ENCODE assay signal across 24 cellular contexts in genomic region chr9:28770226-28770625, GRCh38.
"Had no signal": no experiment of that assay in that cellular context is flagged by ENCODE, and none has a peak within 500 bp of the region (broad histone marks: within the 10 kb centered on the region; RNA-seq: fewer than 3 reads in every experiment).

No MANE protein-coding gene starts in this region.

- DNase-seq: activated CD4-positive, alpha-beta memory T cell treated with anti-CD3 and anti-CD28 coated beads, Interleukin-2, amount 10 ng/mL, durations not matched to agents 7 days and 5 days; activated CD4-positive, alpha-beta T cell treated with anti-CD3 and anti-CD28 coated beads for 36 hours; activated CD4-positive, alpha-beta T cell treated with anti-CD3 and anti-CD28 coated beads, Interleukin-2, amount 50 U/mL, for 1 hour; activated gamma-delta T cell; activated naive CD4-positive, alpha-beta T cell treated with anti-CD3 and anti-CD28 coated beads for 36 hours; activated naive CD8-positive, alpha-beta T cell treated with anti-CD3 and anti-CD28 coated beads for 36 hours; activated T-cell treated with anti-CD3 and anti-CD28 coated beads for 4 hours; activated T-cell treated with anti-CD3 and anti-CD28 coated beads, Interleukin-2, amount 50 U/mL, for 48 hours; brain microvascular endothelial cell; Kasumi-1; NCI-H2081 treated with DMSO at 0.1 percent for 48 hours; NCI-H2227 treated with DMSO at 0.1 percent for 48 hours; NCI-H446 treated with DMSO at 0.1 percent for 48 hours; NCI-H774; Peyer's patch; Right ventricle myocardium superior; SJCRH30; T-helper 1 cell; WERI-Rb-1 had no signal

- H3K27ac Mint-ChIP-seq: activated CD4-positive, alpha-beta memory T cell treated with anti-CD3 and anti-CD28 coated beads, Interleukin-2, amount 10 ng/mL, durations not matched to agents 7 days and 5 days; activated CD4-positive, alpha-beta T cell treated with anti-CD3 and anti-CD28 coated beads for 36 hours; activated naive CD4-positive, alpha-beta T cell treated with anti-CD3 and anti-CD28 coated beads for 36 hours; activated naive CD8-positive, alpha-beta T cell treated with anti-CD3 and anti-CD28 coated beads for 36 hours; activated T-helper 17 cell treated with anti-CD3 and anti-CD28 coated beads, Interleukin-2, amount 50 U/mL, for 72 hours had no signal

- H3K9ac ChIP-seq: SK-N-SH had no signal

- H3K36me3 Mint-ChIP-seq: activated naive CD8-positive, alpha-beta T cell treated with anti-CD3 and anti-CD28 coated beads for 36 hours had no signal

- H3K9me3 ChIP-seq: Peyer's patch, SJCRH30, SK-N-SH had no signal

- H3K4me2 ChIP-seq: SK-N-SH had no signal

- H3K36me3 ChIP-seq: brain microvascular endothelial cell, cardiac muscle cell, Peyer's patch, SJCRH30, WERI-Rb-1 had no signal

- H3K4me1 Mint-ChIP-seq: activated CD4-positive, alpha-beta memory T cell treated with anti-CD3 and anti-CD28 coated beads, Interleukin-2, amount 10 ng/mL, durations not matched to agents 7 days and 5 days; activated CD4-positive, alpha-beta T cell treated with anti-CD3 and anti-CD28 coated beads for 36 hours; activated naive CD8-positive, alpha-beta T cell treated with anti-CD3 and anti-CD28 coated beads for 36 hours; activated T-helper 17 cell treated with anti-CD3 and anti-CD28 coated beads, Interleukin-2, amount 50 U/mL, for 72 hours had no signal

- H3K9me3 Mint-ChIP-seq: activated CD4-positive, alpha-beta memory T cell treated with anti-CD3 and anti-CD28 coated beads, Interleukin-2, amount 10 ng/mL, durations not matched to agents 7 days and 5 days; activated naive CD4-positive, alpha-beta T cell treated with anti-CD3 and anti-CD28 coated beads for 36 hours; activated naive CD8-positive, alpha-beta T cell treated with anti-CD3 and anti-CD28 coated beads for 36 hours had no signal

- H3K4me1 ChIP-seq: Peyer's patch, SJCRH30 had no signal

- H3K4me3 Mint-ChIP-seq: activated CD4-positive, alpha-beta memory T cell treated with anti-CD3 and anti-CD28 coated beads, Interleukin-2, amount 10 ng/mL, durations not matched to agents 7 days and 5 days; activated CD4-positive, alpha-beta T cell treated with anti-CD3 and anti-CD28 coated beads for 36 hours; activated naive CD4-positive, alpha-beta T cell treated with anti-CD3 and anti-CD28 coated beads for 36 hours; activated naive CD8-positive, alpha-beta T cell treated with anti-CD3 and anti-CD28 coated beads for 36 hours; activated T-helper 17 cell treated with anti-CD3 and anti-CD28 coated beads, Interleukin-2, amount 50 U/mL, for 72 hours had no signal

- H3K27me3 ChIP-seq: brain microvascular endothelial cell, Peyer's patch, SJCRH30 had no signal

- H3K27me3 Mint-ChIP-seq: activated CD4-positive, alpha-beta memory T cell treated with anti-CD3 and anti-CD28 coated beads, Interleukin-2, amount 10 ng/mL, durations not matched to agents 7 days and 5 days; activated CD4-positive, alpha-beta T cell treated with anti-CD3 and anti-CD28 coated beads for 36 hours; activated naive CD8-positive, alpha-beta T cell treated with anti-CD3 and anti-CD28 coated beads for 36 hours; activated T-helper 17 cell treated with anti-CD3 and anti-CD28 coated beads, Interleukin-2, amount 50 U/mL, for 72 hours had no signal

- H3K27ac ChIP-seq: brain microvascular endothelial cell, cardiac muscle cell, Peyer's patch, RWPE1, SJCRH30, WERI-Rb-1 had no signal

- H3K4me3 ChIP-seq: cardiac muscle cell, K562, Peyer's patch, SJCRH30 had no signal
